In the genomic region with DNA sequence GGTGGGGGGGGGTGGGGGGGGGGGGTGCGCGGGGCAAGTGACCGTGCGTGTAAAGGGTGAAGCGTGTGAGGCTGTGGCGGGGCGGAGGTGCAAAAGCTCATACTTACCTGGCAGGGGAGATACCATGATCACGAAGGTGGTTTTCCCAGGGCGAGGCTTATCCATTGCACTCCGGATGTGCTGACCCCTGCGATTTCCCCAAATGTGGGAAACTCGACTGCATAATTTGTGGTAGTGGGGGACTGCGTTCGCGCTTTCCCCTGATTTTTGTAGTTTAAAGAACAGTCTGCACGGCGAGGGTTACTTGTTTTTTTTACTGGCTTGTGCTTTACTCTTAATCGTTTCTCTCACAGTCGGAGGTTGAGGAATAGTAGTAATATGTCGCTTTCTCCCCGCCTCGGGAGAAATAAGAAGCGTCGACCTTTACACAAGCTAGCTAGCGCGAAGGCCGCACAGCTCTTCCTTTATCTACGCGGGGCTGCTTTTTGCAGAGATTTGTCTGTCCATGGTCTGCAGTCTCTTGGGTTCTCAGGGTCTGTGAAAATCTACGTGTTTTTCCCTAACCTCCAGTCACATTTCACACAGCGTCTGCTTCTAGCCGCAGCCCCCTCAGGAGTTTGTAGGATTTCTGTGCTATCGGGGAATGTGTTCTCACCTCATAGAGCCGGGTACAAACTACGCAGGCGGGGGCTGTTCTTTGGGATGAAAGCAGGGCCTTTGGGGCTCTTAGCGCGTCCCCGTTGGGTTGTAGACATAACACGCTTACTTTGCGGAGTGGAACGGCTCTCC, we compare ENCODE assay signal across 7 cellular contexts.
DNase-seq lines count a peak whose midpoint lies in the region; ATAC-seq lines count a peak whose summit lies in the region.
"Not testable (repeated sequence)": the region's sequence is repeated elsewhere in the genome, so short reads cannot be mapped to it uniquely, and the experiment has no call there.

No MANE protein-coding gene starts in this region.

- not testable (repeated sequence) for H3K4me1 ChIP-seq in right cardiac atrium (ENCODE audit: control insufficient read depth, insufficient read depth, low read length); rectal smooth muscle tissue (ENCODE audit: control insufficient read depth, insufficient read depth, low read length)

- not testable (repeated sequence) for H3K36me3 Mint-ChIP-seq in T-helper 17 cell (ENCODE audit: low read depth)

- intact Hi-C loops in right cardiac atrium (cut with DNase I), result not testable (repeated sequence)

- not testable (repeated sequence) for H3K36me3 ChIP-seq in rectal smooth muscle tissue (ENCODE audit: control insufficient read depth, insufficient read depth, low read length)

- ATAC-seq in GM18502 (IDR thresholded peaks at IDR 0.05; ENCODE audit: poor library complexity, unreplicated experiment) (peak; percentile 94), HG02938 (IDR thresholded peaks at IDR 0.05; ENCODE audit: unreplicated experiment) (peak; percentile 96), T-helper 17 cell (peak; percentile 87), right cardiac atrium (peak; percentile 94 to 96)

- not testable (repeated sequence) for H3K27me3 ChIP-seq in right cardiac atrium (ENCODE audit: control insufficient read depth, insufficient read depth); rectal smooth muscle tissue (ENCODE audit: control insufficient read depth, insufficient read depth, low read length)

- not testable (repeated sequence) for H3K9me3 ChIP-seq in T-helper 17 cell (ENCODE audit: control insufficient read depth, low read length, poor library complexity, severe bottlenecking); right cardiac atrium (ENCODE audit: control insufficient read depth, low read length)

- H3K27me3 Mint-ChIP-seq in T-helper 17 cell, result not testable (repeated sequence)

- H3K4me1 Mint-ChIP-seq in T-helper 17 cell, result peaks cover 17% of the 10 kb centered on the region

- H3K27ac Mint-ChIP-seq in T-helper 17 cell, result peak overlapping the region; percentile 96

- DNase-seq in NCI-H1694 treated with DMSO at 0.1 percent for 48 hours (lab: John Stamatoyannopoulos, UW), result peak; percentile 99
- peak; percentile 22 to 75 (median 60) for DNase-seq in T-helper 17 cell
- peak in 52 of 58 donors; percentile 27 to 90 (median 74) for DNase-seq in anterior cingulate cortex (lab: John Stamatoyannopoulos, UW)
- peak; percentile 65 to 86 (median 83) for DNase-seq in right cardiac atrium

- H3K9ac ChIP-seq in rectal smooth muscle tissue (ENCODE audit: low read length), result not testable (repeated sequence)

- H3K27ac ChIP-seq in right cardiac atrium (ENCODE audit: low read length), result peak overlapping the region; percentile 100
- H3K27ac ChIP-seq in rectal smooth muscle tissue (ENCODE audit: low read depth, low read length), result peak overlapping the region; percentile 92

- WGBS in right cardiac atrium, result 1% methylated on average over 42 of the region's 42 CpGs

- H3K4me3 Mint-ChIP-seq in T-helper 17 cell, result peak overlapping the region; percentile 88

- H3K4me3 ChIP-seq in right cardiac atrium (ENCODE audit: low read length), result peak overlapping the region; percentile 43
- H3K4me3 ChIP-seq in rectal smooth muscle tissue (ENCODE audit: low read length), result peak overlapping the region; percentile 59

Comparison
In these comparisons a context has a peak if more than half of its experiments do, and no peak if none do; other contexts are left out.
1. Peak in every context shown above with its lines: DNase-seq, ATAC-seq, H3K4me3 ChIP-seq and H3K27ac ChIP-seq.